20 cellular contexts compared by ENCODE assay signal in the genomic region with DNA sequence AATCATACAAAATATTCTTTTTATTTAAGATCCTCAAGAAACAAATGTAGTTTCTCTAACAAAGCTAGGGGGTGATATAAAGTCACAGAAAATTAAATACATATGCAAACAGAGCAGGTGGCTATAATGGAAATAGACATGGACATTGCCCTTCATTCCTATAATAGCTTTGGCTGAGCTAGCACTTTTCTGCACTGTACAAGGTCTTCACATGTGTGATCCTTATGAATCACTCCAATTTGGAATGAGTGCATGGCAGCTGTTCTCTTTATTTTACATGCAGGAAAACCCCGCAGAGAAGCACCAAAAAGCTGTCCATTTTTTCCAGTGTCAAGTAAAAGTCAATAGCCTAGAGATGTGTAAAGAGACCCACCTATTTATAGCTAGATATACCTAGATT.
A peak's percentile ranks its signal among the peaks of the same experiment; 100 is the strongest.
DNase-seq lines count a peak whose midpoint lies in the region; ATAC-seq and FAIRE-seq lines count a peak whose summit lies in the region.
"Had no signal": no experiment of that assay in that cellular context is flagged by ENCODE, and none has a peak within 500 bp of the region (broad histone marks: within the 10 kb centered on the region; RNA-seq: fewer than 3 reads in every experiment).

No MANE protein-coding gene starts in this region.

- peak; percentile 43 for FAIRE-seq in islet of Langerhans (lab: Jason Lieb, UNC)
- FAIRE-seq: GM12878 had no signal

- no peak overlapping the region for H3K4me3 Mint-ChIP-seq in activated CD8-positive, alpha-beta memory T cell treated with anti-CD3 and anti-CD28 coated beads, Interleukin-2, amount 10 ng/mL, durations not matched to agents 7 days and 5 days
- H3K4me3 Mint-ChIP-seq: CD4-positive, alpha-beta memory T cell; T-cell had no signal

- no peaks in the 10 kb centered on the region for H3K36me3 Mint-ChIP-seq in activated CD8-positive, alpha-beta memory T cell treated with anti-CD3 and anti-CD28 coated beads, Interleukin-2, amount 10 ng/mL, durations not matched to agents 7 days and 5 days
- H3K36me3 Mint-ChIP-seq: CD4-positive, alpha-beta memory T cell; T-cell had no signal

- CTCF ChIA-PET in activated CD8-positive, alpha-beta memory T cell treated with anti-CD3 and anti-CD28 coated beads, Interleukin-2, amount 10 ng/mL, durations not matched to agents 7 days and 5 days (lab: Charles Lee), result no interaction called here

- no peaks in the 10 kb centered on the region for H3K27me3 Mint-ChIP-seq in activated CD8-positive, alpha-beta memory T cell treated with anti-CD3 and anti-CD28 coated beads, Interleukin-2, amount 10 ng/mL, durations not matched to agents 7 days and 5 days
- H3K27me3 Mint-ChIP-seq: CD4-positive, alpha-beta memory T cell; T-cell had no signal

- no peak for ATAC-seq in activated CD8-positive, alpha-beta memory T cell treated with anti-CD3 and anti-CD28 coated beads, Interleukin-2, amount 10 ng/mL, durations not matched to agents 7 days and 5 days
- ATAC-seq: GM12878, T-cell had no signal

- DNase-seq in DMS153 (lab: John Stamatoyannopoulos, UW) (peak; percentile 10), DMS153 treated with DMSO at 0.1 percent for 48 hours (lab: John Stamatoyannopoulos, UW; ENCODE audit: unreplicated experiment) (no peak), NCI-H1694 (lab: John Stamatoyannopoulos, UW) (peak; percentile 62), NCI-H524 treated with DMSO at 0.1 percent for 48 hours (lab: John Stamatoyannopoulos, UW) (peak; percentile 82), hippocampal formation (lab: John Stamatoyannopoulos, UW) (no peak), OCI-M2 (lab: John Stamatoyannopoulos, UW; ENCODE audit: unreplicated experiment) (no peak)
- no peak for DNase-seq in activated CD8-positive, alpha-beta memory T cell treated with anti-CD3 and anti-CD28 coated beads, Interleukin-2, amount 10 ng/mL, durations not matched to agents 7 days and 5 days
- DNase-seq: Calu3; CD4-positive, alpha-beta memory T cell; DND-41; GDM1; GOT3; KBM-7; NCI-H187; Peyer's patch; SHP77; SK-N-SH; T-cell had no signal

- H3K9me3 Mint-ChIP-seq in activated CD8-positive, alpha-beta memory T cell treated with anti-CD3 and anti-CD28 coated beads, Interleukin-2, amount 10 ng/mL, durations not matched to agents 7 days and 5 days (ENCODE audit: low read depth), result peaks cover 3% of the 10 kb centered on the region

- H3K27ac Mint-ChIP-seq in activated CD8-positive, alpha-beta memory T cell treated with anti-CD3 and anti-CD28 coated beads, Interleukin-2, amount 10 ng/mL, durations not matched to agents 7 days and 5 days, result no peak overlapping the region
- H3K27ac Mint-ChIP-seq: CD4-positive, alpha-beta memory T cell; T-cell had no signal

- H3K4me1 Mint-ChIP-seq in activated CD8-positive, alpha-beta memory T cell treated with anti-CD3 and anti-CD28 coated beads, Interleukin-2, amount 10 ng/mL, durations not matched to agents 7 days and 5 days, result no peaks in the 10 kb centered on the region
- H3K4me1 Mint-ChIP-seq: CD4-positive, alpha-beta memory T cell; T-cell had no signal

Comparison
In these comparisons a context has a peak if more than half of its experiments do, and no peak if none do; other contexts are left out.
1. DNase-seq: peak in DMS153 (single experiment), NCI-H1694 (single experiment) and NCI-H524 treated with DMSO at 0.1 percent for 48 hours (single experiment); none in DMS153 treated with DMSO at 0.1 percent for 48 hours (single experiment), hippocampal formation (0 of 2), OCI-M2 (single experiment) and activated CD8-positive, alpha-beta memory T cell treated with anti-CD3 and anti-CD28 coated beads, Interleukin-2, amount 10 ng/mL, durations not matched to agents 7 days and 5 days (single experiment).